17 cellular contexts compared by ENCODE assay signal in genomic region chr4:8053688-8054449, GRCh38.
"Had no signal": no experiment of that assay in that cellular context is flagged by ENCODE, and none has a peak within 500 bp of the region (broad histone marks: within the 10 kb centered on the region; RNA-seq: fewer than 3 reads in every experiment).

No MANE protein-coding gene starts in this region.

- DNase-seq: activated CD4-positive, alpha-beta T cell treated with anti-CD3 and anti-CD28 coated beads for 36 hours; activated CD8-positive, alpha-beta T cell treated with anti-CD3 and anti-CD28 coated beads for 36 hours; activated effector memory CD4-positive, alpha-beta T cell treated with Interleukin-2 at 50 U/mL for 16 hours; activated T-cell treated with anti-CD3 and anti-CD28 coated beads, Interleukin-2, amount 50 U/mL, for 4 hours; amniotic stem cell; hippocampal formation; mammary epithelial cell; naive B cell; retina; stimulated activated CD4-positive, alpha-beta T cell treated with anti-CD3 and anti-CD28 coated beads, Interleukin-2, amount 100 ng/mL, for 48 hours; stimulated activated naive CD4-positive, alpha-beta T cell; substantia nigra; uterus had no signal

- H3K27me3 Mint-ChIP-seq: activated CD4-positive, alpha-beta T cell treated with anti-CD3 and anti-CD28 coated beads for 36 hours; activated CD8-positive, alpha-beta T cell treated with anti-CD3 and anti-CD28 coated beads for 36 hours; activated naive CD8-positive, alpha-beta T cell had no signal

- H3K27ac Mint-ChIP-seq: activated CD4-positive, alpha-beta T cell treated with anti-CD3 and anti-CD28 coated beads for 36 hours; activated CD8-positive, alpha-beta T cell treated with anti-CD3 and anti-CD28 coated beads for 36 hours; activated naive CD8-positive, alpha-beta T cell had no signal

- H3K9ac ChIP-seq: parathyroid adenoma had no signal

- H3K4me3 ChIP-seq: tibial nerve, uterus had no signal

- H3K27ac ChIP-seq: parathyroid adenoma, tibial nerve, uterus had no signal

- ATAC-seq: activated CD4-positive, alpha-beta T cell treated with anti-CD3 and anti-CD28 coated beads for 36 hours; activated CD8-positive, alpha-beta T cell treated with anti-CD3 and anti-CD28 coated beads for 36 hours; activated T-cell treated with anti-CD3 and anti-CD28 coated beads, Interleukin-2, amount 50 U/mL, for 4 hours; left lobe of liver had no signal

- H3K9me3 ChIP-seq: uterus had no signal

- H3K4me3 Mint-ChIP-seq: activated CD4-positive, alpha-beta T cell treated with anti-CD3 and anti-CD28 coated beads for 36 hours; activated CD8-positive, alpha-beta T cell treated with anti-CD3 and anti-CD28 coated beads for 36 hours; activated naive CD8-positive, alpha-beta T cell; activated T-cell treated with anti-CD3 and anti-CD28 coated beads, Interleukin-2, amount 50 U/mL, for 4 hours; naive B cell had no signal

- H3K4me1 Mint-ChIP-seq: activated CD4-positive, alpha-beta T cell treated with anti-CD3 and anti-CD28 coated beads for 36 hours had no signal

- H3K36me3 ChIP-seq: uterus had no signal

- H3K27me3 ChIP-seq: tibial nerve, uterus had no signal
